In the genomic region with DNA sequence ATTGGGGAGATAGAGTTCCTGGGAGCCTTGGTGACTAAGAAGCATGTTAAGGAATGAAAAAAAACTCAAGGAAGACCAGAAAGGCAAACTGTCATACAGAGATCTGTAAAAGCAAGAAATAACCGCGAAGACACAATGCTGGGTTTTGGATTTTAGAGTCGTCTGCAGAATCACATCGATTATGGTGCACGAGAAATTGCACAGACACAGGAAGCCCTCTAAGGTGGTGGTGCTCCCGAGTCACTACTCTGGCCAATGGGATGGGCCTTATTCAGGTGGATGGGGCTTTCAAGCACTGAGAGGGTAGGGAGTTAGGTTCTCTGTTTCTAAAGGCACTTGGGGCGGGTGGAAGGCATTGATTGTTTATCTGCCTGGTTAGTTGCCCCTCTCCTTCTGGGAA, we compare ENCODE assay signal across 22 cellular contexts. TPM values are rescaled to one million over a fixed set of nuclear protein-coding genes. Genes with fewer than 3 reads are reported as not detected.
DNase-seq lines count a peak whose midpoint lies in the region; ATAC-seq and TF ChIP-seq lines count a peak whose summit lies in the region.
"Had no signal": no experiment of that assay in that cellular context is flagged by ENCODE, and none has a peak within 500 bp of the region (broad histone marks: within the 10 kb centered on the region; RNA-seq: fewer than 3 reads in every experiment).

No MANE protein-coding gene starts in this region.

- no peaks in the 10 kb centered on the region for H4K20me1 ChIP-seq in GM23338 (replicated peaks; ENCODE audit: insufficient read depth)

- H3K27ac ChIP-seq in GM23338 (ENCODE audit: low read depth) = no peak overlapping the region
- H3K27ac ChIP-seq: PC-9, SJCRH30 had no signal

- H3F3A ChIP-seq in GM23338 (replicated peaks; ENCODE audit: low read depth) = no peaks in the 10 kb centered on the region

- H3K36me3 Mint-ChIP-seq in activated T-cell treated with anti-CD3 and anti-CD28 coated beads, Interleukin-2, amount 50 U/mL, for 72 hours (ENCODE audit: insufficient read depth in 2 of 2) = peaks cover 9 to 14% of the 10 kb centered on the region in 2 donors
- H3K36me3 Mint-ChIP-seq in GM23338 (ENCODE audit: low read depth) = no peaks in the 10 kb centered on the region
- H3K36me3 Mint-ChIP-seq in T-helper 17 cell (ENCODE audit: low read depth) = peaks cover 8% of the 10 kb centered on the region
- H3K36me3 Mint-ChIP-seq in activated naive CD8-positive, alpha-beta T cell treated with anti-CD3 and anti-CD28 coated beads, Interleukin-2, amount 50 U/mL, for 24 hours (ENCODE audit: low read depth) = peaks cover 1% of the 10 kb centered on the region

- H3K4me3 ChIP-seq in GM23338 = no peak overlapping the region
- H3K4me3 ChIP-seq: PC-9, SJCRH30 had no signal

- no peak for DNase-seq in activated T-cell treated with anti-CD3 and anti-CD28 coated beads, Interleukin-2, amount 50 U/mL, for 72 hours
- no peak for DNase-seq in activated T-cell treated with anti-CD3 and anti-CD28 coated beads, Interleukin-2, amount 50 U/mL, for 48 hours
- DNase-seq in GM23338 (ENCODE audit: low spot score) (no peak), T-helper 17 cell (no peak), HPDE6-E6E7 (ENCODE audit: extremely low spot score) (no peak), LoVo (ENCODE audit: low spot score) (no peak)
- no peak for DNase-seq in activated naive CD8-positive, alpha-beta T cell treated with anti-CD3 and anti-CD28 coated beads, Interleukin-2, amount 50 U/mL, for 24 hours
- DNase-seq: ACHN, AML-193, Calu3, DMS79 treated with DMSO at 0.1 percent for 48 hours, KG1, NCI-H1092, NCI-H146, NCI-H2081, NCI-H774, SJCRH30 had no signal

- peak overlapping the region; percentile 80 to 85 for H3K4me3 Mint-ChIP-seq in activated T-cell treated with anti-CD3 and anti-CD28 coated beads, Interleukin-2, amount 50 U/mL, for 72 hours
- no peak overlapping the region for H3K4me3 Mint-ChIP-seq in GM23338
- no peak overlapping the region for H3K4me3 Mint-ChIP-seq in T-helper 17 cell
- H3K4me3 Mint-ChIP-seq in activated naive CD8-positive, alpha-beta T cell treated with anti-CD3 and anti-CD28 coated beads, Interleukin-2, amount 50 U/mL, for 24 hours = no peak overlapping the region

- no peaks in the 10 kb centered on the region for H3K4me1 ChIP-seq in GM23338 (ENCODE audit: insufficient read depth)
- H3K4me1 ChIP-seq: SJCRH30 had no signal

- peak in 1 of 2 donors; percentile 3 for ATAC-seq in activated T-cell treated with anti-CD3 and anti-CD28 coated beads, Interleukin-2, amount 50 U/mL, for 72 hours (replicated peaks in 1 of 2)
- ATAC-seq in GM23338 (no peak; the same call in 2 of the 3 replicates), T-helper 17 cell (no peak), HG02588 (IDR thresholded peaks at IDR 0.05; ENCODE audit: unreplicated experiment) (no peak)
- no peak for ATAC-seq in activated naive CD8-positive, alpha-beta T cell treated with anti-CD3 and anti-CD28 coated beads, Interleukin-2, amount 50 U/mL, for 24 hours

- H3K27ac Mint-ChIP-seq in activated T-cell treated with anti-CD3 and anti-CD28 coated beads, Interleukin-2, amount 50 U/mL, for 72 hours = peak overlapping the region; percentile 92
- H3K27ac Mint-ChIP-seq in GM23338 (no peak overlapping the region), T-helper 17 cell (peak overlapping the region; percentile 98)
- H3K27ac Mint-ChIP-seq in activated naive CD8-positive, alpha-beta T cell treated with anti-CD3 and anti-CD28 coated beads, Interleukin-2, amount 50 U/mL, for 24 hours = peak overlapping the region; percentile 64

- TF ChIP-seq CTCF in GM23338 (conservative IDR thresholded peaks at IDR 0.05; ENCODE audit: low read depth in 2 of 2) = no peak

- H3K36me3 ChIP-seq in GM23338 (ENCODE audit: insufficient read depth) = no peaks in the 10 kb centered on the region
- H3K36me3 ChIP-seq: SJCRH30 had no signal

- no peaks in the 10 kb centered on the region for H3K9me3 Mint-ChIP-seq in activated T-cell treated with anti-CD3 and anti-CD28 coated beads, Interleukin-2, amount 50 U/mL, for 72 hours
- H3K9me3 Mint-ChIP-seq in GM23338 = no peaks in the 10 kb centered on the region; the same call in 2 of the 3 replicates
- no peaks in the 10 kb centered on the region for H3K9me3 Mint-ChIP-seq in activated naive CD8-positive, alpha-beta T cell treated with anti-CD3 and anti-CD28 coated beads, Interleukin-2, amount 50 U/mL, for 24 hours

- no peaks in the 10 kb centered on the region for H3K9me3 ChIP-seq in T-helper 17 cell (ENCODE audit: control insufficient read depth, low read length, poor library complexity, severe bottlenecking)
- H3K9me3 ChIP-seq: SJCRH30 had no signal

- H2AFZ ChIP-seq in GM23338 = 0 out of 2 replicates have a peak overlapping the region, but pooled peaks have one; percentile 43
- H2AFZ ChIP-seq: PC-9 had no signal

- H3K4me1 Mint-ChIP-seq in activated T-cell treated with anti-CD3 and anti-CD28 coated beads, Interleukin-2, amount 50 U/mL, for 72 hours (ENCODE audit: low read depth) = peaks cover 92% of the 10 kb centered on the region
- H3K4me1 Mint-ChIP-seq in GM23338 (no peaks in the 10 kb centered on the region; the same call in 2 of the 3 replicates), T-helper 17 cell (peaks cover 37% of the 10 kb centered on the region)
- H3K4me1 Mint-ChIP-seq in activated naive CD8-positive, alpha-beta T cell treated with anti-CD3 and anti-CD28 coated beads, Interleukin-2, amount 50 U/mL, for 24 hours = peaks cover 67% of the 10 kb centered on the region

- H3K4me2 ChIP-seq in GM23338 = no peak overlapping the region
- H3K4me2 ChIP-seq: PC-9 had no signal

- H3K27me3 Mint-ChIP-seq in activated T-cell treated with anti-CD3 and anti-CD28 coated beads, Interleukin-2, amount 50 U/mL, for 72 hours (ENCODE audit: low read depth) = peaks cover 8% of the 10 kb centered on the region
- H3K27me3 Mint-ChIP-seq in GM23338 (ENCODE audit: insufficient read depth, low read depth, poor library complexity) = peaks cover 4% of the 10 kb centered on the region
- peaks cover 8% of the 10 kb centered on the region for H3K27me3 Mint-ChIP-seq in T-helper 17 cell
- peaks cover 3% of the 10 kb centered on the region for H3K27me3 Mint-ChIP-seq in activated naive CD8-positive, alpha-beta T cell treated with anti-CD3 and anti-CD28 coated beads, Interleukin-2, amount 50 U/mL, for 24 hours

- no peaks in the 10 kb centered on the region for H3K27me3 ChIP-seq in GM23338 (ENCODE audit: insufficient read depth)
- H3K27me3 ChIP-seq: SJCRH30 had no signal

- no peaks in the 10 kb centered on the region for H3K79me2 ChIP-seq in GM23338 (replicated peaks; ENCODE audit: insufficient read depth)

- H3K9me2 ChIP-seq in GM23338 (ENCODE audit: insufficient read depth) = 0 out of 2 replicates have a peak, but pooled peaks cover 5% of the 10 kb centered on the region

TF ChIP-seq in GM23338, 12 proteins besides CTCF, POLR2A, EP300 and RAD21 (continues in another document):
- no peak for TF ChIP-seq EZH2phosphoT487 (IDR thresholded peaks at IDR 0.05; ENCODE audit: unreplicated experiment)
- TF ChIP-seq, protein P1, sequence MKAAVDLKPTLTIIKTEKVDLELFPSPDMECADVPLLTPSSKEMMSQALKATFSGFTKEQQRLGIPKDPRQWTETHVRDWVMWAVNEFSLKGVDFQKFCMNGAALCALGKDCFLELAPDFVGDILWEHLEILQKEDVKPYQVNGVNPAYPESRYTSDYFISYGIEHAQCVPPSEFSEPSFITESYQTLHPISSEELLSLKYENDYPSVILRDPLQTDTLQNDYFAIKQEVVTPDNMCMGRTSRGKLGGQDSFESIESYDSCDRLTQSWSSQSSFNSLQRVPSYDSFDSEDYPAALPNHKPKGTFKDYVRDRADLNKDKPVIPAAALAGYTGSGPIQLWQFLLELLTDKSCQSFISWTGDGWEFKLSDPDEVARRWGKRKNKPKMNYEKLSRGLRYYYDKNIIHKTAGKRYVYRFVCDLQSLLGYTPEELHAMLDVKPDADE (IDR thresholded peaks at IDR 0.05) = no peak
- no peak for TF ChIP-seq STAT1 (IDR thresholded peaks at IDR 0.05; ENCODE audit: unreplicated experiment)

RNA-seq across cellular contexts. Expression of gene FLVCR2, which starts 10.3 kb away (rescaled TPM):
- 10 to 100 TPM in 1 of 2 donors, 1 to 10 TPM in 1; 5.9 to 12.3 TPM for total RNA-seq in activated T-cell treated with anti-CD3 and anti-CD28 coated beads, Interleukin-2, amount 50 U/mL, for 72 hours
- 3.1 and 3.3 TPM in 2 replicates for total RNA-seq in GM23338 (2014; rRNA removed; shearing (Covaris generic))
- polyA plus RNA-seq in GM23338 (2016; fragmentation: Nextera tagmentation; extraction: Ambion mirVana) = 1.4 and 3.4 TPM in 2 replicates
- total RNA-seq in T-helper 17 cell = 1 to 10 TPM; 6.5 to 8.1 TPM

RNA-seq across cellular contexts. Expression of gene BATF, which starts 45.9 kb away (rescaled TPM):
- total RNA-seq in activated T-cell treated with anti-CD3 and anti-CD28 coated beads, Interleukin-2, amount 50 U/mL, for 72 hours = 100 to 1,000 TPM; 171 to 185 TPM
- total RNA-seq in GM23338 (2014; rRNA removed; shearing (Covaris generic)) = not detected in 2 replicates
- polyA plus RNA-seq in GM23338 (2016; fragmentation: Nextera tagmentation; extraction: Ambion mirVana) = not detected in 2 replicates
- total RNA-seq in T-helper 17 cell = 10 to 100 TPM; 20.3 to 21.3 TPM
- total RNA-seq: G401, MCF 10A, NCI-H460, SJCRH30 had no signal

Comparison
In these comparisons a context has a peak if more than half of its experiments do, and no peak if none do; other contexts are left out.
1. H3K4me3 Mint-ChIP-seq: peak in activated T-cell treated with anti-CD3 and anti-CD28 coated beads, Interleukin-2, amount 50 U/mL, for 72 hours (2 of 2); none in GM23338 (single experiment), T-helper 17 cell (single experiment) and activated naive CD8-positive, alpha-beta T cell treated with anti-CD3 and anti-CD28 coated beads, Interleukin-2, amount 50 U/mL, for 24 hours (single experiment).
2. RNA of gene BATF, which starts 45.9 kb away (total RNA-seq): 171 to 185 TPM in activated T-cell treated with anti-CD3 and anti-CD28 coated beads, Interleukin-2, amount 50 U/mL, for 72 hours and 20.3 to 21.3 TPM in T-helper 17 cell; not detected in GM23338; every median in the first group is over 10 times any median in the second.